Comparison of ENCODE assay signal across 7 cellular contexts in the genomic region with DNA sequence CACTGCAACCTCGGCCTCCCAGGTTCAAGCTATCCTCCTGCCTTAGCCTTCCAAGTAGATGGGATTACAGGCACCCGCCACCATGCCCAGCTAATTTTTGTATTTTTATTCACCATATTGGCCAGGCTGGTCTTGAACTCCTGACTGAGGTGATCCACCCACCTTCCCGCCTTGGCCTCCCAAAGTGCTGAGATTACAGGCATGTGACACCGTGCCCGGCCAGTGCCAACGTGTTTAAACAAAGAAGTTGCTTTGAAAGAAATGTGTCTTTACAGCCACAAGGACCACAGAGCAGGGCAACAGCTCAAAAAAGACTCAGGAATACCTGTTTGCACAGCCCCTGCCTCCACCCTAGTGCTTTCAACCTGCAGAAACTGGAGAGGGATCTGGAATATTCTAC. TPM values are rescaled to one million over a fixed set of nuclear protein-coding genes. Genes with fewer than 3 reads are reported as not detected.
"Had no signal": no experiment of that assay in that cellular context is flagged by ENCODE, and none has a peak within 500 bp of the region (broad histone marks: within the 10 kb centered on the region; RNA-seq: fewer than 3 reads in every experiment).

No MANE protein-coding gene starts in this region.

- H3K4me3 ChIP-seq: GM23338, K562 had no signal

- H3K4me1 Mint-ChIP-seq: GM23338 had no signal

- H3K27ac Mint-ChIP-seq: GM23338, H9, HFFc6 had no signal

- DNase-seq: H9, HCEC 1CT, HFFc6, IMR-90 had no signal

- H3K9me3 Mint-ChIP-seq: H9, HFFc6 had no signal

- ATAC-seq: GM23338, K562 had no signal

- H3K4me2 ChIP-seq: GM23338 had no signal

- H2AFZ ChIP-seq: GM23338 had no signal

- H3K4me3 Mint-ChIP-seq: GM23338, H9, HFFc6 had no signal

RNA-seq across cellular contexts. Expression of a gene that starts 41.3 kb away (rescaled TPM):
- total RNA-seq: GM23338, H1 had no signal
